ENCODE assay signal across 14 cellular contexts in the genomic region with DNA sequence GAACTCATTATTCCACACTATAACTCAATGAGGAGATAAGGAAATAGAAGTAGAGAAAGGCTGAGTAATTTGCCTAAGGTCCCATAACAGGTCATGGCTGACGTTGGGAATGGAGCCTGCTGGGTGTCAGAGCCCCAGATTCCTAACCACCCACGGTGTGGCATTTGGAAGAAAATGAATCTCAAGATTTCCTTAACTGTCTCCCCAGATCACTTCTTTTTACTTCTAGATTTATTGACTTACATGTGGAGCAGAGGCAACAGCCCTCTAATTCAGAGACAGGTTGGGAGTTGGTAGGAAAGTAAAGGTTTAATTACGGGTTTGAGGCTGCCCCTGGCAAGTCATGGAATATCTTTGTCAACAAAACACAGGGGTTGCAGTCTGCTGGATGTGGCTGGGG.
DNase-seq lines count a peak whose midpoint lies in the region; ATAC-seq, FAIRE-seq and TF ChIP-seq lines count a peak whose summit lies in the region.
"Had no signal": no experiment of that assay in that cellular context is flagged by ENCODE, and none has a peak within 500 bp of the region (broad histone marks: within the 10 kb centered on the region; RNA-seq: fewer than 3 reads in every experiment).

No MANE protein-coding gene starts in this region.

- no peaks in the 10 kb centered on the region; the same call in 1 of the 2 replicates for H4K20me1 ChIP-seq in GM23248 (ENCODE audit: insufficient read depth)

- WGBS in GM23248 (ENCODE audit: low coverage in 1 of 2, low lambda C conversion rate in 2 of 2, missing lambda C conversion rate in 2 of 2), 2 experiments: 39 to 40% methylated on average over 3 of the region's 3 CpGs

- CTCF ChIA-PET in WTC11 (lab: Charles Lee): interaction anchor here (0.7 to 3.2 kb wide), 21 partner anchors 13 to 705 kb away, joined by 3 to 48 read pairs (median 8); a partner anchor contains a TSS

- peaks cover 7% of the 10 kb centered on the region for H3K36me3 Mint-ChIP-seq in WTC11
- H3K36me3 Mint-ChIP-seq in activated naive CD8-positive, alpha-beta T cell treated with anti-CD3 and anti-CD28 coated beads, Interleukin-2, amount 50 U/mL, for 24 hours (ENCODE audit: low read depth): no peaks in the 10 kb centered on the region

- POLR2A ChIA-PET in WTC11 (lab: Charles Lee): no interaction called here

- H3K27me3 Mint-ChIP-seq in WTC11 (ENCODE audit: low read depth): no peaks in the 10 kb centered on the region
- no peaks in the 10 kb centered on the region for H3K27me3 Mint-ChIP-seq in activated naive CD8-positive, alpha-beta T cell treated with anti-CD3 and anti-CD28 coated beads, Interleukin-2, amount 50 U/mL, for 24 hours
- H3K27me3 Mint-ChIP-seq: activated CD4-positive, alpha-beta memory T cell treated with anti-CD3 and anti-CD28 coated beads for 36 hours had no signal

- TF ChIP-seq CTCF in WTC11 (IDR thresholded peaks at IDR 0.05): no peak
- TF ChIP-seq CTCF in fibroblast of villous mesenchyme (IDR thresholded peaks at IDR 0.05; ENCODE audit: insufficient read depth, low read depth, low read length): no peak
- no peak for TF ChIP-seq CTCF in D721Med (IDR thresholded peaks at IDR 0.05; ENCODE audit: insufficient read depth, missing control alignments)

- ATAC-seq in WTC11 (peak; percentile 55), GM18520 (IDR thresholded peaks at IDR 0.05; ENCODE audit: unreplicated experiment) (no peak), HG02678 (IDR thresholded peaks at IDR 0.05; ENCODE audit: unreplicated experiment) (no peak)
- ATAC-seq in activated naive CD8-positive, alpha-beta T cell treated with anti-CD3 and anti-CD28 coated beads, Interleukin-2, amount 50 U/mL, for 24 hours: no peak
- ATAC-seq: Right ventricle myocardium inferior had no signal

- DNase-seq in GM23248 (peak; percentile 69), WTC11 (ENCODE audit: low spot score) (no peak), fibroblast of villous mesenchyme (ENCODE audit: low read depth) (peak; percentile 50), retina (peak; percentile 17), D721Med (ENCODE audit: insufficient read length, low spot score) (no peak)
- DNase-seq in activated naive CD8-positive, alpha-beta T cell treated with anti-CD3 and anti-CD28 coated beads, Interleukin-2, amount 50 U/mL, for 24 hours: no peak
- DNase-seq: activated CD4-positive, alpha-beta memory T cell treated with anti-CD3 and anti-CD28 coated beads for 36 hours; Karpas-422; NCI-H2029 treated with DMSO at 0.1 percent for 48 hours; NCI-H774 had no signal

- H3K4me2 ChIP-seq in GM23248 (ENCODE audit: unreplicated experiment): peak overlapping the region; percentile 59

- H3K9me2 ChIP-seq in GM23248 (ENCODE audit: insufficient read depth): no peaks in the 10 kb centered on the region

- peaks cover 35% of the 10 kb centered on the region for H3K4me1 ChIP-seq in GM23248 (ENCODE audit: insufficient read depth)

- peak overlapping the region; percentile 94 for H3K27ac Mint-ChIP-seq in WTC11
- H3K27ac Mint-ChIP-seq in activated naive CD8-positive, alpha-beta T cell treated with anti-CD3 and anti-CD28 coated beads, Interleukin-2, amount 50 U/mL, for 24 hours: no peak overlapping the region
- H3K27ac Mint-ChIP-seq: activated CD4-positive, alpha-beta memory T cell treated with anti-CD3 and anti-CD28 coated beads for 36 hours had no signal

- H3K79me2 ChIP-seq in GM23248 (ENCODE audit: insufficient read depth): peaks cover 37% of the 10 kb centered on the region

- H3K36me3 ChIP-seq in GM23248 (ENCODE audit: low read depth): peaks cover 11% of the 10 kb centered on the region; the same call in 1 of the 2 replicates
- H3K36me3 ChIP-seq: vagina had no signal

- no peaks in the 10 kb centered on the region for H3K9me3 ChIP-seq in GM23248 (ENCODE audit: low read depth)
- H3K9me3 ChIP-seq: vagina had no signal

- peak overlapping the region; percentile 8; the same call in 1 of the 2 replicates for H3K4me3 Mint-ChIP-seq in WTC11
- no peak overlapping the region for H3K4me3 Mint-ChIP-seq in activated naive CD8-positive, alpha-beta T cell treated with anti-CD3 and anti-CD28 coated beads, Interleukin-2, amount 50 U/mL, for 24 hours
- H3K4me3 Mint-ChIP-seq: activated CD4-positive, alpha-beta memory T cell treated with anti-CD3 and anti-CD28 coated beads for 36 hours had no signal

- no peak overlapping the region for H2AFZ ChIP-seq in GM23248

- in situ Hi-C loops in GM23248 (cut with MboI): loop anchor here (5.0 to 25.0 kb wide), 3 partner anchors 159 to 704 kb away; no protein-coding TSS in a partner anchor

- H3K27me3 ChIP-seq in GM23248 (replicated peaks; ENCODE audit: insufficient read depth): no peaks in the 10 kb centered on the region
- H3K27me3 ChIP-seq: vagina had no signal

- H3K4me1 Mint-ChIP-seq in WTC11: peaks cover 43% of the 10 kb centered on the region
- peaks cover 2% of the 10 kb centered on the region for H3K4me1 Mint-ChIP-seq in activated naive CD8-positive, alpha-beta T cell treated with anti-CD3 and anti-CD28 coated beads, Interleukin-2, amount 50 U/mL, for 24 hours

- peaks cover 3% of the 10 kb centered on the region for H3K9me3 Mint-ChIP-seq in WTC11
- H3K9me3 Mint-ChIP-seq in activated naive CD8-positive, alpha-beta T cell treated with anti-CD3 and anti-CD28 coated beads, Interleukin-2, amount 50 U/mL, for 24 hours: no peaks in the 10 kb centered on the region
- H3K9me3 Mint-ChIP-seq: activated CD4-positive, alpha-beta memory T cell treated with anti-CD3 and anti-CD28 coated beads for 36 hours had no signal

- H3K4me3 ChIP-seq in GM23248 (peak overlapping the region; percentile 4; the same call in 1 of the 2 replicates), fibroblast of villous mesenchyme (ENCODE audit: low read depth, low read length) (no peak overlapping the region)
- H3K4me3 ChIP-seq: vagina had no signal

- H3K27ac ChIP-seq in GM23248: peak overlapping the region; percentile 62
- H3K27ac ChIP-seq: vagina had no signal

- peaks cover 22% of the 10 kb centered on the region for H3F3A ChIP-seq in GM23248 (ENCODE audit: insufficient read depth)

- no peak for FAIRE-seq in D721Med (lab: Jason Lieb, UNC)

- H3K9ac ChIP-seq in GM23248: peak overlapping the region; percentile 44

TF ChIP-seq in WTC11, 78 proteins besides CTCF, POLR2A, EP300 and RAD21:
- TF ChIP-seq, protein P1, sequence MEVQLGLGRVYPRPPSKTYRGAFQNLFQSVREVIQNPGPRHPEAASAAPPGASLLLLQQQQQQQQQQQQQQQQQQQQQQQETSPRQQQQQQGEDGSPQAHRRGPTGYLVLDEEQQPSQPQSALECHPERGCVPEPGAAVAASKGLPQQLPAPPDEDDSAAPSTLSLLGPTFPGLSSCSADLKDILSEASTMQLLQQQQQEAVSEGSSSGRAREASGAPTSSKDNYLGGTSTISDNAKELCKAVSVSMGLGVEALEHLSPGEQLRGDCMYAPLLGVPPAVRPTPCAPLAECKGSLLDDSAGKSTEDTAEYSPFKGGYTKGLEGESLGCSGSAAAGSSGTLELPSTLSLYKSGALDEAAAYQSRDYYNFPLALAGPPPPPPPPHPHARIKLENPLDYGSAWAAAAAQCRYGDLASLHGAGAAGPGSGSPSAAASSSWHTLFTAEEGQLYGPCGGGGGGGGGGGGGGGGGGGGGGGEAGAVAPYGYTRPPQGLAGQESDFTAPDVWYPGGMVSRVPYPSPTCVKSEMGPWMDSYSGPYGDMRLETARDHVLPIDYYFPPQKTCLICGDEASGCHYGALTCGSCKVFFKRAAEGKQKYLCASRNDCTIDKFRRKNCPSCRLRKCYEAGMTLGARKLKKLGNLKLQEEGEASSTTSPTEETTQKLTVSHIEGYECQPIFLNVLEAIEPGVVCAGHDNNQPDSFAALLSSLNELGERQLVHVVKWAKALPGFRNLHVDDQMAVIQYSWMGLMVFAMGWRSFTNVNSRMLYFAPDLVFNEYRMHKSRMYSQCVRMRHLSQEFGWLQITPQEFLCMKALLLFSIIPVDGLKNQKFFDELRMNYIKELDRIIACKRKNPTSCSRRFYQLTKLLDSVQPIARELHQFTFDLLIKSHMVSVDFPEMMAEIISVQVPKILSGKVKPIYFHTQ (CRISPR knock-in tag; IDR thresholded peaks at IDR 0.05): no peak
- peak; percentile 25; the same call in 1 of the 2 replicates for TF ChIP-seq ZNF423 (CRISPR knock-in tag; IDR thresholded peaks at IDR 0.05)
- no peak for TF ChIP-seq GRHL2 (CRISPR knock-in tag; IDR thresholded peaks at IDR 0.05; ENCODE audit: insufficient replicate concordance, severe bottlenecking)
- TF ChIP-seq NFE2L1 (CRISPR knock-in tag; IDR thresholded peaks at IDR 0.05): no peak

Comparison
In these comparisons a context has a peak if more than half of its experiments do, and no peak if none do; other contexts are left out.
1. DNase-seq: peak in GM23248 (single experiment), fibroblast of villous mesenchyme (single experiment) and retina (single experiment); none in WTC11 (single experiment), D721Med (single experiment) and activated naive CD8-positive, alpha-beta T cell treated with anti-CD3 and anti-CD28 coated beads, Interleukin-2, amount 50 U/mL, for 24 hours (single experiment).